Comparison of ENCODE assay signal across 24 cellular contexts in genomic region chr11:119846374-119846773, GRCh38.
DNase-seq lines count a peak whose midpoint lies in the region; ATAC-seq and TF ChIP-seq lines count a peak whose summit lies in the region.
"Had no signal": no experiment of that assay in that cellular context is flagged by ENCODE, and none has a peak within 500 bp of the region (broad histone marks: within the 10 kb centered on the region; RNA-seq: fewer than 3 reads in every experiment).

No MANE protein-coding gene starts in this region.

- in situ Hi-C loops in mammary epithelial cell (cut with MboI; ENCODE audit: low sequenced_read_pairs in 2 of 2), result no loop called here

- H3K79me2 ChIP-seq in mammary epithelial cell (ENCODE audit: insufficient read depth, low read length), result no peaks in the 10 kb centered on the region

- peak overlapping the region; percentile 54 for H2AFZ ChIP-seq in mammary epithelial cell (ENCODE audit: low read depth, low read length)
- H2AFZ ChIP-seq: GM23248 had no signal

- no peak overlapping the region for H3K27ac Mint-ChIP-seq in MCF 10A (ENCODE audit: low read depth, unreplicated experiment)
- H3K27ac Mint-ChIP-seq: CD14-positive monocyte; CD4-positive, alpha-beta T cell; CD8-positive, alpha-beta memory T cell had no signal

- WGBS in mammary epithelial cell (ENCODE audit: low coverage, missing lambda C conversion rate), result 69% methylated on average over 3 of the region's 3 CpGs

- POLR2A ChIA-PET in MCF 10A (lab: Yijun Ruan, JAX), result interaction anchor here (0.6 to 1.0 kb wide), 2 partner anchors 77 to 130 kb away, joined by 3 read pairs; no protein-coding TSS in a partner anchor

- no TSS peak for BruUV-seq in mammary epithelial cell (replicated peaks; lab: Mats Ljungman, UMichigan)
- BruUV-seq in MCF 10A (replicated peaks; lab: Mats Ljungman, UMichigan), result no TSS peak

- no peak overlapping the region for H3K27ac ChIP-seq in mammary epithelial cell (ENCODE audit: insufficient read depth, low read depth, low read length)
- H3K27ac ChIP-seq in RWPE2 (ENCODE audit: poor library complexity, severe bottlenecking), result peak overlapping the region; percentile 2
- H3K27ac ChIP-seq in dorsolateral prefrontal cortex, result no peak overlapping the region
- H3K27ac ChIP-seq in colonic mucosa, result no peak overlapping the region
- H3K27ac ChIP-seq: A549; BLaER1 treated with 17β-estradiol and CSF1 and Interleukin-3, amounts not matched to agents 10 nM and 100 nM; GM23248 had no signal

- intact Hi-C loops in mammary epithelial cell (cut with micrococcal nuclease), result no loop called here
- intact Hi-C loops in MCF 10A (cut with micrococcal nuclease), result no loop called here
- intact Hi-C loops in dorsolateral prefrontal cortex (cut with DNase I), result no loop called here
- intact Hi-C loops in colonic mucosa (cut with DNase I), result no loop called here

- H3K36me3 Mint-ChIP-seq in MCF 10A (ENCODE audit: insufficient read depth, unreplicated experiment), result no peaks in the 10 kb centered on the region
- H3K36me3 Mint-ChIP-seq: CD14-positive monocyte; CD8-positive, alpha-beta memory T cell had no signal

- H3K4me3 ChIP-seq in mammary epithelial cell (replicated peaks in 1 of 3; ENCODE audit: insufficient read depth in 1 of 3, low read depth in 2 of 3, low read length in 3 of 3) (no peak overlapping the region), RWPE2 (ENCODE audit: severe bottlenecking) (no peak overlapping the region), dorsolateral prefrontal cortex (no peak overlapping the region), colonic mucosa (no peak overlapping the region)
- H3K4me3 ChIP-seq: A549; BLaER1 treated with 17β-estradiol and CSF1 and Interleukin-3, amounts not matched to agents 10 nM and 100 nM; GM12878; GM23248 had no signal

- H3K27me3 Mint-ChIP-seq in MCF 10A (ENCODE audit: insufficient read depth, unreplicated experiment), result no peaks in the 10 kb centered on the region

- H3K36me3 ChIP-seq in mammary epithelial cell (ENCODE audit: insufficient read depth, low read length) (no peaks in the 10 kb centered on the region), RWPE2 (ENCODE audit: low read depth) (no peaks in the 10 kb centered on the region), colonic mucosa (no peaks in the 10 kb centered on the region)
- H3K36me3 ChIP-seq: BE2C; BLaER1 treated with 17β-estradiol and CSF1 and Interleukin-3, amounts not matched to agents 10 nM and 100 nM had no signal

- dilution Hi-C loops in mammary epithelial cell (cut with HindIII; ENCODE audit: low sequenced_read_pairs), result no loop called here

- H3K9me3 ChIP-seq in mammary epithelial cell (replicated peaks; ENCODE audit: insufficient read depth, low read length), result peaks cover 10% of the 10 kb centered on the region
- peaks cover 4% of the 10 kb centered on the region for H3K9me3 ChIP-seq in RWPE2 (ENCODE audit: severe bottlenecking)
- no peaks in the 10 kb centered on the region for H3K9me3 ChIP-seq in colonic mucosa
- H3K9me3 ChIP-seq: A549 had no signal

- no peak overlapping the region for H3K4me3 Mint-ChIP-seq in MCF 10A (ENCODE audit: unreplicated experiment)
- H3K4me3 Mint-ChIP-seq: CD14-positive monocyte; CD4-positive, alpha-beta T cell had no signal

- no peaks in the 10 kb centered on the region for H4K20me1 ChIP-seq in mammary epithelial cell (ENCODE audit: insufficient read depth, low read length)
- H4K20me1 ChIP-seq: BLaER1 treated with 17β-estradiol and CSF1 and Interleukin-3, amounts not matched to agents 10 nM and 100 nM had no signal

- CTCF ChIA-PET in mammary epithelial cell (lab: Charles Lee; ENCODE audit: low non-redundant PET), result no interaction called here
- CTCF ChIA-PET in MCF 10A (lab: Yijun Ruan, JAX), result interaction anchor here (0.5 to 0.6 kb wide), 2 partner anchors 77 to 1130 kb away, joined by 3 to 4 read pairs; no protein-coding TSS in a partner anchor

- H3K4me1 ChIP-seq in mammary epithelial cell (ENCODE audit: insufficient read depth, low read length) (peaks cover 16% of the 10 kb centered on the region), RWPE2 (ENCODE audit: insufficient read depth, poor library complexity, severe bottlenecking) (peaks cover 5% of the 10 kb centered on the region), colonic mucosa (no peaks in the 10 kb centered on the region)
- H3K4me1 ChIP-seq: A549; BLaER1 treated with 17β-estradiol and CSF1 and Interleukin-3, amounts not matched to agents 10 nM and 100 nM had no signal

- H3K4me1 Mint-ChIP-seq in MCF 10A (ENCODE audit: insufficient read depth, unreplicated experiment), result peaks cover 7% of the 10 kb centered on the region
- H3K4me1 Mint-ChIP-seq: CD14-positive monocyte; CD8-positive, alpha-beta memory T cell had no signal

- H3K9ac ChIP-seq in mammary epithelial cell (ENCODE audit: insufficient read depth, low read length) (no peak overlapping the region), colonic mucosa (ENCODE audit: low read depth in 2 of 2, low read length in 2 of 2) (no peak overlapping the region)
- H3K9ac ChIP-seq: BLaER1 treated with 17β-estradiol and CSF1 and Interleukin-3, amounts not matched to agents 10 nM and 100 nM; GM23248 had no signal

- no peaks in the 10 kb centered on the region for H3K9me3 Mint-ChIP-seq in MCF 10A (ENCODE audit: unreplicated experiment)
- H3K9me3 Mint-ChIP-seq: CD4-positive, alpha-beta T cell had no signal

- ATAC-seq in RWPE2 (ENCODE audit: low read depth) (no peak), esophagus mucosa (no peak)
- ATAC-seq: A549, GM12878 had no signal

- no peak overlapping the region for H3K4me2 ChIP-seq in mammary epithelial cell (ENCODE audit: insufficient read depth, low read depth, low read length)
- H3K4me2 ChIP-seq: A549; BLaER1 treated with 17β-estradiol and CSF1 and Interleukin-3, amounts not matched to agents 10 nM and 100 nM had no signal

- H3K27me3 ChIP-seq in mammary epithelial cell (ENCODE audit: insufficient read depth, low read length) (no peaks in the 10 kb centered on the region), RWPE2 (ENCODE audit: insufficient read depth, poor library complexity, severe bottlenecking) (no peaks in the 10 kb centered on the region), dorsolateral prefrontal cortex (no peaks in the 10 kb centered on the region), colonic mucosa (no peaks in the 10 kb centered on the region)
- H3K27me3 ChIP-seq: BE2C; BLaER1 treated with 17β-estradiol and CSF1 and Interleukin-3, amounts not matched to agents 10 nM and 100 nM had no signal

- DNase-seq in mammary epithelial cell (no peak), MCF 10A (ENCODE audit: unreplicated experiment) (no peak), HT1080 (ENCODE audit: low read depth) (peak; percentile 10), RWPE2 (ENCODE audit: low spot score) (no peak), dorsolateral prefrontal cortex (no peak), colonic mucosa (no peak)
- DNase-seq: 8988T; ACHN; AML-193; BE2C; CD4-positive, alpha-beta T cell; CD8-positive, alpha-beta memory T cell; DMS 273 treated with DMSO at 0.1 percent for 48 hours; DMS79; EL; GDM1; GM23248; H7; HCEC 1CT had no signal

- TF ChIP-seq CTCF in mammary epithelial cell (conservative IDR thresholded peaks at IDR 0.05 in 1 of 2, IDR thresholded peaks at IDR 0.05 in 1 of 2; ENCODE audit: extremely low read depth in 1 of 2, insufficient read depth in 1 of 2, low read depth in 1 of 2, low read length in 2 of 2) (no peak), MCF 10A (IDR thresholded peaks at IDR 0.05; ENCODE audit: unreplicated experiment) (no peak), RWPE2 (IDR thresholded peaks at IDR 0.05; ENCODE audit: poor library complexity, severe bottlenecking) (no peak), dorsolateral prefrontal cortex (IDR thresholded peaks at IDR 0.05 in 54 of 56, conservative IDR thresholded peaks at IDR 0.05 in 2 of 56; ENCODE audit: low read depth in 1 of 56, partially characterized antibody in 56 of 56) (no peak), colonic mucosa (IDR thresholded peaks at IDR 0.05) (no peak)
